Comparison of ENCODE assay signal across 28 cellular contexts in the genomic region with DNA sequence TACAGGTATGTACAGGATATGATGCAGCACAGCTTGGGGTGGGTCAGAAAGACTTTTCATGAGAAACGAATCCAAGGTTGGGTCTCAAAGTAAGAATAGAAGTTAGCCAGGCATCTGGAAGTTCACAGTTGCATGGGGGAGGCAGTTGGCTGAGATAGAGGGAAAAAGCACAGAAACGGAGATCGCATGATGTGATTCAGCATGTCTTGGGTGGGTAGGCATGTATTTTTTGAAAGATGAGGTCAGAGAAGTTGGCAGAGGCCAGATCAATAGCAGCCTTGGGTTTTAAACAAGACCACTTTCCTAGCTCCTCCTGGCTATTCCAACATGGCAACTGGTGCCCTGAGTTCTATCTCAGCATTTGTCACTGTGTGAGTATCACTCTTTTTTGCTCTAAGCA.
"Had no signal": no experiment of that assay in that cellular context is flagged by ENCODE, and none has a peak within 500 bp of the region (broad histone marks: within the 10 kb centered on the region; RNA-seq: fewer than 3 reads in every experiment).

No MANE protein-coding gene starts in this region.

- H3K4me3 ChIP-seq: neural progenitor cell, ovary, psoas muscle, right lobe of liver, sigmoid colon, stomach, thoracic aorta, thyroid gland, tibial nerve, upper lobe of left lung, vagina had no signal

- H3K36me3 ChIP-seq: neural progenitor cell, ovary, right lobe of liver, sigmoid colon, stomach, thoracic aorta, thyroid gland, tibial nerve, upper lobe of left lung, vagina had no signal

- H3K27me3 Mint-ChIP-seq: progenitor cell of endocrine pancreas had no signal

- H3K27ac ChIP-seq: neural progenitor cell, ovary, parathyroid adenoma, psoas muscle, right lobe of liver, sigmoid colon, stomach, thoracic aorta, thyroid gland, tibial nerve, upper lobe of left lung, vagina had no signal

- H3K4me3 Mint-ChIP-seq: nephron; neural progenitor cell; stimulated activated effector memory CD8-positive, alpha-beta T cell treated with anti-CD3 and anti-CD28 coated beads, Interleukin-12 subunit alpha, Interleukin-12 subunit beta, amount 100 ng/mL, for 72 hours; stimulated activated naive CD8-positive, alpha-beta T cell treated with anti-CD3 and anti-CD28 coated beads, Interleukin-15, Interleukin-2, amounts not matched to agents 100 ng/mL and 50 ng/mL, for 24 hours had no signal

- H3K79me2 ChIP-seq: parathyroid adenoma had no signal

- H2AFZ ChIP-seq: neural progenitor cell, parathyroid adenoma had no signal

- FAIRE-seq: small intestine, urothelium cell line had no signal

- DNase-seq: occipital lobe; ovary; posterior cingulate gyrus; psoas muscle; right cardiac atrium; right lobe of liver; sigmoid colon; small intestine; stimulated activated CD4-positive, alpha-beta T cell treated with anti-CD3 and anti-CD28 coated beads, Interleukin-15, amount 100 ng/mL, for 24 hours; stimulated activated CD4-positive, alpha-beta T cell treated with anti-CD3 and anti-CD28 coated beads, Interleukin-2, amount 100 ng/mL, for 24 hours; stimulated activated CD4-positive, alpha-beta T cell treated with anti-CD3 and anti-CD28 coated beads, Interleukin-2, amount 100 ng/mL, for 48 hours; stimulated activated CD4-positive, alpha-beta T cell treated with anti-CD3 and anti-CD28 coated beads, Interleukin-4, amount 100 ng/mL, for 24 hours; stimulated activated naive B cell treated with anti-CD40 and anti-IgM and Interleukin-4, amounts not matched to agents 10 μg/mL and 1 μg/mL and 100 μg/mL, for 72 hours; stimulated activated naive CD4-positive, alpha-beta T cell treated with Interleukin-2 at 50 U/mL for 16 hours; stomach; thyroid gland; trophoblast cell; upper lobe of left lung had no signal

- H3K9me3 ChIP-seq: ovary, right lobe of liver, thoracic aorta, thyroid gland, vagina had no signal

- H3K27me3 ChIP-seq: neural progenitor cell, ovary, right lobe of liver, sigmoid colon, stomach, thyroid gland, tibial nerve, upper lobe of left lung, vagina had no signal

- H3K4me1 Mint-ChIP-seq: neural progenitor cell; stimulated activated effector memory CD8-positive, alpha-beta T cell treated with anti-CD3 and anti-CD28 coated beads, Interleukin-12 subunit alpha, Interleukin-12 subunit beta, amount 100 ng/mL, for 72 hours had no signal

- H3K9ac ChIP-seq: neural progenitor cell, parathyroid adenoma had no signal

- ATAC-seq: psoas muscle; right cardiac atrium; right lobe of liver; stimulated activated effector memory CD8-positive, alpha-beta T cell treated with anti-CD3 and anti-CD28 coated beads, Interleukin-12 subunit alpha, Interleukin-12 subunit beta, amount 100 ng/mL, for 72 hours had no signal

- H3K4me2 ChIP-seq: neural progenitor cell had no signal

- H3K27ac Mint-ChIP-seq: nephron; neural progenitor cell; stimulated activated effector memory CD8-positive, alpha-beta T cell treated with anti-CD3 and anti-CD28 coated beads, Interleukin-12 subunit alpha, Interleukin-12 subunit beta, amount 100 ng/mL, for 72 hours; stimulated activated naive B cell treated with anti-CD40 and anti-IgM and Interleukin-4, amounts not matched to agents 10 μg/mL and 1 μg/mL and 100 μg/mL, for 72 hours; stimulated activated naive CD8-positive, alpha-beta T cell treated with anti-CD3 and anti-CD28 coated beads, Interleukin-15, Interleukin-2, amounts not matched to agents 100 ng/mL and 50 ng/mL, for 24 hours had no signal

- H3K4me1 ChIP-seq: neural progenitor cell, parathyroid adenoma, right lobe of liver, thyroid gland, tibial nerve, upper lobe of left lung, vagina had no signal
